In genomic region chr3:16474920-16475319, GRCh38 we compare ENCODE assay signal across 1 cellular context.
TF ChIP-seq lines count a peak whose summit lies in the region.

No MANE protein-coding gene starts in this region.

TF ChIP-seq in IMR-90, 13 proteins besides CTCF, POLR2A, EP300 and RAD21 (continued from another document):
- TF ChIP-seq USF2 (IDR thresholded peaks at IDR 0.05; ENCODE audit: low read depth, low read length) (peak; percentile 81), MAFK (IDR thresholded peaks at IDR 0.05; ENCODE audit: low read depth, low read length) (no peak), NFE2L2 (IDR thresholded peaks at IDR 0.05; ENCODE audit: low read depth, low read length) (no peak)
